ENCODE assay signal across 9 cellular contexts in genomic region chr10:106635947-106636346, GRCh38.
"Had no signal": no experiment of that assay in that cellular context is flagged by ENCODE, and none has a peak within 500 bp of the region (broad histone marks: within the 10 kb centered on the region; RNA-seq: fewer than 3 reads in every experiment).

No MANE protein-coding gene starts in this region.

- H3K9me3 ChIP-seq: HAP-1 had no signal

- H3K4me2 ChIP-seq: KMS-11 had no signal

- H3K27ac ChIP-seq: HL-60, KMS-11 had no signal

- DNase-seq: GOT3, H7, HFFc6, KBM-7 had no signal

- H3K4me3 ChIP-seq: HAP-1 had no signal

- H3K36me3 ChIP-seq: HAP-1 had no signal

- ATAC-seq: HCT116, HepG2 had no signal

- H3K9ac ChIP-seq: KMS-11 had no signal

- H3K4me1 ChIP-seq: HAP-1 had no signal
